16 cellular contexts compared by ENCODE assay signal in the genomic region with DNA sequence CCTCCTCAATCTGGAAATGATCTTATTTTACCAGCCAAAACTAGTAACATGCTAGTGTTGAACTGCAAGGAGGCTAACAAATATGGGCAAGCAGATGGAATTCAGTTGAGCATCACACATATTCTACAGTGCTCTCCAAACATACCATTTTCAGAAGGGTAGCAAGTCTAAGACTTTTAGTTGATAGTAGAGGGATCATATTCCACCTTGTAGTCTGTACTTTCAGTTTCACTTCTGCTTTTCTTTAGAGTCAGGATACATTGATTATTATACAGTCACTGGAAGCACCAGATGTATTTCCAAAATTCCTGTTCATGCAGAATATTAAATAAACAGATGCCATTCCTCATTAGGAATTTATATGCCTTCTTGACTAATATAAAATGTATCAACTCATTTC.
DNase-seq lines count a peak whose midpoint lies in the region; ATAC-seq, FAIRE-seq and TF ChIP-seq lines count a peak whose summit lies in the region.
"Had no signal": no experiment of that assay in that cellular context is flagged by ENCODE, and none has a peak within 500 bp of the region (broad histone marks: within the 10 kb centered on the region; RNA-seq: fewer than 3 reads in every experiment).

No MANE protein-coding gene starts in this region.

- CTCF ChIA-PET in activated CD8-positive, alpha-beta T cell treated with anti-CD3 and anti-CD28 coated beads for 36 hours (lab: Charles Lee) = no interaction called here

- no peaks in the 10 kb centered on the region for H3K36me3 Mint-ChIP-seq in activated CD8-positive, alpha-beta T cell treated with anti-CD3 and anti-CD28 coated beads for 36 hours (ENCODE audit: low read depth)
- H3K36me3 Mint-ChIP-seq: mesothelial cell of epicardium; stimulated activated naive B cell treated with anti-CD40 and anti-IgM and Interleukin-4, amounts not matched to agents 10 μg/mL and 1 μg/mL and 100 μg/mL, for 72 hours had no signal

- H3K4me1 Mint-ChIP-seq in activated CD8-positive, alpha-beta T cell treated with anti-CD3 and anti-CD28 coated beads for 36 hours (ENCODE audit: low read depth) = no peaks in the 10 kb centered on the region
- H3K4me1 Mint-ChIP-seq: stimulated activated naive B cell treated with anti-CD40 and anti-IgM and Interleukin-4, amounts not matched to agents 10 μg/mL and 1 μg/mL and 100 μg/mL, for 72 hours had no signal

- intact Hi-C loops in activated CD8-positive, alpha-beta T cell treated with anti-CD3 and anti-CD28 coated beads for 36 hours (cut with micrococcal nuclease) = no loop called here

- peaks cover 2% of the 10 kb centered on the region for H3K9me3 Mint-ChIP-seq in activated CD8-positive, alpha-beta T cell treated with anti-CD3 and anti-CD28 coated beads for 36 hours
- H3K9me3 Mint-ChIP-seq: activated T-cell treated with anti-CD3 and anti-CD28 coated beads, Interleukin-2, amount 50 U/mL, for 4 hours; mesothelial cell of epicardium; stimulated activated naive B cell treated with anti-CD40 and anti-IgM and Interleukin-4, amounts not matched to agents 10 μg/mL and 1 μg/mL and 100 μg/mL, for 72 hours had no signal

- POLR2A ChIA-PET in activated CD8-positive, alpha-beta T cell treated with anti-CD3 and anti-CD28 coated beads for 36 hours (lab: Charles Lee) = no interaction called here

- DNase-seq in SW480 (ENCODE audit: low spot score) (peak; percentile 1), left lobe of liver (ENCODE audit: low spot score) (no peak), NCI-H748 treated with DMSO at 0.1 percent for 48 hours (lab: John Stamatoyannopoulos, UW) (no peak), RCC 7860 (ENCODE audit: low spot score) (no peak)
- DNase-seq in activated CD8-positive, alpha-beta T cell treated with anti-CD3 and anti-CD28 coated beads for 36 hours = no peak
- no peak for DNase-seq in stimulated activated naive CD4-positive, alpha-beta T cell treated with Interleukin-2 at 50 U/mL for 16 hours (lab: John Stamatoyannopoulos, UW)
- DNase-seq: activated T-cell treated with anti-CD3 and anti-CD28 coated beads, Interleukin-2, amount 50 U/mL, for 4 hours; Caco-2; NCI-H2107; stimulated activated CD4-positive, alpha-beta T cell treated with anti-CD3 and anti-CD28 coated beads, Interleukin-1b, Interleukin-23, amount 100 ng/mL, for 48 hours; stimulated activated naive B cell treated with anti-CD40 and anti-IgM and Interleukin-4, amounts not matched to agents 10 μg/mL and 1 μg/mL and 100 μg/mL, for 72 hours had no signal

- H3K4me3 Mint-ChIP-seq in activated CD8-positive, alpha-beta T cell treated with anti-CD3 and anti-CD28 coated beads for 36 hours = no peak overlapping the region
- H3K4me3 Mint-ChIP-seq: activated T-cell treated with anti-CD3 and anti-CD28 coated beads, Interleukin-2, amount 50 U/mL, for 4 hours; mesothelial cell of epicardium; stimulated activated naive B cell treated with anti-CD40 and anti-IgM and Interleukin-4, amounts not matched to agents 10 μg/mL and 1 μg/mL and 100 μg/mL, for 72 hours had no signal

- no peak for FAIRE-seq in RCC 7860 (lab: Jason Lieb, UNC)
- FAIRE-seq: endometrium, TTC549 had no signal

- H3K27me3 Mint-ChIP-seq in activated CD8-positive, alpha-beta T cell treated with anti-CD3 and anti-CD28 coated beads for 36 hours = no peaks in the 10 kb centered on the region
- H3K27me3 Mint-ChIP-seq: stimulated activated naive B cell treated with anti-CD40 and anti-IgM and Interleukin-4, amounts not matched to agents 10 μg/mL and 1 μg/mL and 100 μg/mL, for 72 hours had no signal

- TF ChIP-seq CTCF in activated CD8-positive, alpha-beta T cell treated with anti-CD3 and anti-CD28 coated beads for 36 hours (IDR thresholded peaks at IDR 0.05) = no peak

- no peak overlapping the region for H3K27ac Mint-ChIP-seq in activated CD8-positive, alpha-beta T cell treated with anti-CD3 and anti-CD28 coated beads for 36 hours
- H3K27ac Mint-ChIP-seq: mesothelial cell of epicardium; stimulated activated naive B cell treated with anti-CD40 and anti-IgM and Interleukin-4, amounts not matched to agents 10 μg/mL and 1 μg/mL and 100 μg/mL, for 72 hours had no signal

- ATAC-seq in GM18867 (IDR thresholded peaks at IDR 0.05; ENCODE audit: unreplicated experiment) (peak; percentile 56), HG03565 (IDR thresholded peaks at IDR 0.05; ENCODE audit: unreplicated experiment) (peak; percentile 59), left lobe of liver (peak; percentile 38)
- no peak for ATAC-seq in activated CD8-positive, alpha-beta T cell treated with anti-CD3 and anti-CD28 coated beads for 36 hours
- ATAC-seq: activated T-cell treated with anti-CD3 and anti-CD28 coated beads, Interleukin-2, amount 50 U/mL, for 4 hours; stimulated activated naive B cell treated with anti-CD40 and anti-IgM and Interleukin-4, amounts not matched to agents 10 μg/mL and 1 μg/mL and 100 μg/mL, for 72 hours had no signal
